14 cellular contexts compared by ENCODE assay signal in the genomic region with DNA sequence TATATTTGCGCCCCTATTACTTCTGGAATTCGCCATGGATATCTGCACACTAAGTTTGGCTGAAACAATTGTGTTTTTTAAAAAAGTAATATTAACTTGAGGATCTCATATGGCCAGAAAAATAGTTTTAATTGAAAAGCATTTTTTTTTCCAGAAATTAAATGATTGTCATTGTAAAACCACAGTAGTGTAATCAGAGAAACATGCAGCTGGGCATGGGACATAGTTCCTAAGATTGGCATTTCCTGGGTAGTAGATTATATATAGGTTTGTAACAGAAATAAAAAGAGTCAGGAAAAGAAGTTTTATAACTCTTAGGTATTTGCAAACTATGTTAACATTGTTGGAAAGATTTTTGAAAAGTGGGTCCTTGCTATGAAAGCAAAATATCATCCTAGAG. TPM values are rescaled to one million over a fixed set of nuclear protein-coding genes. Genes with fewer than 3 reads are reported as not detected.
DNase-seq lines count a peak whose midpoint lies in the region; ATAC-seq and TF ChIP-seq lines count a peak whose summit lies in the region.
"Had no signal": no experiment of that assay in that cellular context is flagged by ENCODE, and none has a peak within 500 bp of the region (broad histone marks: within the 10 kb centered on the region; RNA-seq: fewer than 3 reads in every experiment).

No MANE protein-coding gene starts in this region.

- H3K27ac ChIP-seq in GM23248 (no peak overlapping the region), osteoblast (ENCODE audit: low read depth, low read length) (peak overlapping the region; percentile 0), subcutaneous abdominal adipose tissue (ENCODE audit: low read depth, low read length) (peak overlapping the region; percentile 77)

- H3K79me2 ChIP-seq in GM23248 (ENCODE audit: insufficient read depth) = no peaks in the 10 kb centered on the region
- H3K79me2 ChIP-seq in osteoblast (ENCODE audit: insufficient read depth, low read length) = no peaks in the 10 kb centered on the region

- H3K9me3 Mint-ChIP-seq in chondrocyte (ENCODE audit: low read depth) = peaks cover 4% of the 10 kb centered on the region

- peak overlapping the region; percentile 14 for H3K4me3 Mint-ChIP-seq in chondrocyte (ENCODE audit: unreplicated experiment)
- H3K4me3 Mint-ChIP-seq: B cell; CD4-positive, CD25-positive, alpha-beta regulatory T cell; CD8-positive, alpha-beta memory T cell had no signal

- peak overlapping the region; percentile 43 for H3K27ac Mint-ChIP-seq in chondrocyte (ENCODE audit: unreplicated experiment)
- H3K27ac Mint-ChIP-seq: B cell; CD4-positive, CD25-positive, alpha-beta regulatory T cell; CD8-positive, alpha-beta memory T cell had no signal

- H3K36me3 ChIP-seq in GM23248 (ENCODE audit: low read depth) (no peaks in the 10 kb centered on the region), osteoblast (ENCODE audit: insufficient read depth, low read length) (no peaks in the 10 kb centered on the region), subcutaneous abdominal adipose tissue (ENCODE audit: control insufficient read depth in 5 of 5, insufficient read depth in 5 of 5, low read length in 5 of 5) (no peaks in the 10 kb centered on the region)
- H3K36me3 ChIP-seq: HAP-1 had no signal

- ATAC-seq in GM19455 (IDR thresholded peaks at IDR 0.05; ENCODE audit: unreplicated experiment) = no peak

- in situ Hi-C loops in GM23248 (cut with MboI) = no loop called here

- no peaks in the 10 kb centered on the region for H3K36me3 Mint-ChIP-seq in chondrocyte (ENCODE audit: low read depth)
- H3K36me3 Mint-ChIP-seq: CD4-positive, CD25-positive, alpha-beta regulatory T cell; CD8-positive, alpha-beta memory T cell had no signal

- no peaks in the 10 kb centered on the region for H4K20me1 ChIP-seq in GM23248 (ENCODE audit: insufficient read depth)
- H4K20me1 ChIP-seq in osteoblast (ENCODE audit: insufficient read depth, low read length) = no peaks in the 10 kb centered on the region

- no peak for DNase-seq in GM23248
- no peak for DNase-seq in chondrocyte (ENCODE audit: low spot score)
- DNase-seq in osteoblast (ENCODE audit: insufficient read length, low spot score, missing footprints) = no peak
- DNase-seq in hepatic stellate cell (ENCODE audit: low spot score) = no peak
- DNase-seq in DMS 273 treated with DMSO at 0.1 percent for 48 hours (lab: John Stamatoyannopoulos, UW) = no peak
- DNase-seq: C1 segment of cervical spinal cord; CD4-positive, CD25-positive, alpha-beta regulatory T cell; CD8-positive, alpha-beta memory T cell; COR-L47; GF-D8 had no signal

- H3K27me3 Mint-ChIP-seq in chondrocyte (ENCODE audit: low read depth) = no peaks in the 10 kb centered on the region
- H3K27me3 Mint-ChIP-seq: B cell had no signal

- no peaks in the 10 kb centered on the region for H3K9me2 ChIP-seq in GM23248 (ENCODE audit: insufficient read depth)

- H3F3A ChIP-seq in GM23248 (ENCODE audit: insufficient read depth) = no peaks in the 10 kb centered on the region

- H3K4me2 ChIP-seq in GM23248 (ENCODE audit: unreplicated experiment) (peak overlapping the region; percentile 18), osteoblast (ENCODE audit: insufficient read depth, low read length) (peak overlapping the region; percentile 39)

- WGBS in GM23248 (ENCODE audit: low coverage in 1 of 2, low lambda C conversion rate in 2 of 2, missing lambda C conversion rate in 2 of 2), 2 experiments = 85 to 87% methylated on average over 2 of the region's 2 CpGs

- 0 out of 2 replicates have a peak overlapping the region, but pooled peaks have one; percentile 6 for H2AFZ ChIP-seq in GM23248
- peak overlapping the region; percentile 54 for H2AFZ ChIP-seq in osteoblast (ENCODE audit: low read length)

- no peaks in the 10 kb centered on the region for H3K9me3 ChIP-seq in GM23248 (ENCODE audit: low read depth)
- H3K9me3 ChIP-seq in osteoblast (ENCODE audit: low read depth, low read length) = no peaks in the 10 kb centered on the region
- H3K9me3 ChIP-seq in subcutaneous abdominal adipose tissue (ENCODE audit: control insufficient read depth in 5 of 5, low read length in 5 of 5) = no peaks in the 10 kb centered on the region
- H3K9me3 ChIP-seq: HAP-1 had no signal

- H3K4me1 Mint-ChIP-seq in chondrocyte (ENCODE audit: low read depth) = peaks cover 27% of the 10 kb centered on the region
- H3K4me1 Mint-ChIP-seq: CD4-positive, CD25-positive, alpha-beta regulatory T cell; CD8-positive, alpha-beta memory T cell had no signal

- no peak for TF ChIP-seq CTCF in chondrocyte (IDR thresholded peaks at IDR 0.05)
- no peak for TF ChIP-seq CTCF in osteoblast (IDR thresholded peaks at IDR 0.05; ENCODE audit: extremely low read depth, low read depth, low read length)

- H3K4me3 ChIP-seq in GM23248 (no peak overlapping the region), osteoblast (ENCODE audit: insufficient read depth, low read length) (peak overlapping the region; percentile 44), subcutaneous abdominal adipose tissue (ENCODE audit: low read depth in 1 of 5, low read length in 5 of 5) (no peak overlapping the region)
- H3K4me3 ChIP-seq: HAP-1 had no signal

- H3K27me3 ChIP-seq in GM23248 (replicated peaks; ENCODE audit: insufficient read depth) = no peaks in the 10 kb centered on the region
- H3K27me3 ChIP-seq in osteoblast (ENCODE audit: insufficient read depth, low read length) = no peaks in the 10 kb centered on the region
- H3K27me3 ChIP-seq in subcutaneous abdominal adipose tissue (ENCODE audit: control insufficient read depth in 5 of 5, insufficient read depth in 4 of 5, low read length in 5 of 5) = no peaks in the 10 kb centered on the region

- peaks cover 15% of the 10 kb centered on the region; the same call in 1 of the 2 replicates for H3K4me1 ChIP-seq in GM23248 (ENCODE audit: insufficient read depth)
- H3K4me1 ChIP-seq in osteoblast (ENCODE audit: insufficient read depth, low read length) = peaks cover 10% of the 10 kb centered on the region
- H3K4me1 ChIP-seq in subcutaneous abdominal adipose tissue (ENCODE audit: control insufficient read depth in 5 of 5, insufficient read depth in 5 of 5, low read length in 5 of 5) = peaks cover 0 to 5% (median 0%) of the 10 kb centered on the region in 5 donors
- H3K4me1 ChIP-seq: HAP-1 had no signal

- H3K9ac ChIP-seq in GM23248 (no peak overlapping the region), subcutaneous abdominal adipose tissue (ENCODE audit: low read length in 5 of 5) (no peak overlapping the region)

RNA-seq across cellular contexts. Expression of a gene that starts 17.6 kb away (rescaled TPM):
- total RNA-seq in GM23248 (2014; rRNA removed; shearing (Covaris generic)) = 6.4 and 12.5 TPM in 2 replicates
- 22.0 and 24.2 TPM in 2 replicates for polyA plus RNA-seq in GM23248 (2016; fragmentation: Nextera tagmentation; extraction: Ambion mirVana)
- 38.9 to 42.9 TPM (median 39.2 TPM) in 3 replicates for total RNA-seq in chondrocyte
- total RNA-seq in osteoblast = 9.8 and 18.9 TPM in 2 replicates
- total RNA-seq: CD4-positive, CD25-positive, alpha-beta regulatory T cell; CD8-positive, alpha-beta memory T cell had no signal
- polyA plus RNA-seq: CD4-positive, CD25-positive, alpha-beta regulatory T cell; CD8-positive, alpha-beta memory T cell had no signal
